16 cellular contexts compared by ENCODE assay signal in genomic region chr17:28124962-28125361, GRCh38.
A peak's percentile ranks its signal among the peaks of the same experiment; 100 is the strongest.
DNase-seq lines count a peak whose midpoint lies in the region; ATAC-seq, FAIRE-seq and TF ChIP-seq lines count a peak whose summit lies in the region.
"Had no signal": no experiment of that assay in that cellular context is flagged by ENCODE, and none has a peak within 500 bp of the region (broad histone marks: within the 10 kb centered on the region; RNA-seq: fewer than 3 reads in every experiment).

No MANE protein-coding gene starts in this region.

- H3K27ac Mint-ChIP-seq in activated T-cell treated with anti-CD3 and anti-CD28 coated beads, Interleukin-2, amount 50 U/mL, for 72 hours, result no peak overlapping the region
- H3K27ac Mint-ChIP-seq: B cell; CD4-positive, CD25-positive, alpha-beta regulatory T cell had no signal

- H3K36me3 Mint-ChIP-seq in activated T-cell treated with anti-CD3 and anti-CD28 coated beads, Interleukin-2, amount 50 U/mL, for 72 hours (ENCODE audit: insufficient read depth in 2 of 2), result no peaks in the 10 kb centered on the region

- no peaks in the 10 kb centered on the region for H3K27me3 Mint-ChIP-seq in activated T-cell treated with anti-CD3 and anti-CD28 coated beads, Interleukin-2, amount 50 U/mL, for 72 hours (ENCODE audit: low read depth)
- H3K27me3 Mint-ChIP-seq: B cell; CD4-positive, CD25-positive, alpha-beta regulatory T cell had no signal

- peak; percentile 41 for FAIRE-seq in islet of Langerhans (lab: Jason Lieb, UNC)
- FAIRE-seq in pancreas (lab: Jason Lieb, UNC), result no peak
- FAIRE-seq: GM12892 had no signal

- H3K4me3 Mint-ChIP-seq in activated T-cell treated with anti-CD3 and anti-CD28 coated beads, Interleukin-2, amount 50 U/mL, for 72 hours, result no peak overlapping the region
- H3K4me3 Mint-ChIP-seq: B cell; CD4-positive, CD25-positive, alpha-beta regulatory T cell; H9 had no signal

- no peaks in the 10 kb centered on the region for H3K4me1 Mint-ChIP-seq in activated T-cell treated with anti-CD3 and anti-CD28 coated beads, Interleukin-2, amount 50 U/mL, for 72 hours (ENCODE audit: low read depth)
- H3K4me1 Mint-ChIP-seq: B cell, H9 had no signal

- intact Hi-C loops in pancreas (cut with DNase I), result no loop called here

- TF ChIP-seq CTCF in pancreas (IDR thresholded peaks at IDR 0.05), result no peak

- WGBS in pancreas, 2 donors, result 53 to 57% methylated on average over 1 of the region's 1 CpG

- peak; percentile 67 to 80 (median 68) for ATAC-seq in pancreas
- ATAC-seq in activated T-cell treated with anti-CD3 and anti-CD28 coated beads, Interleukin-2, amount 50 U/mL, for 72 hours (replicated peaks in 1 of 2), result no peak

- H3K4me3 ChIP-seq in pancreas, result no peak overlapping the region

- no peaks in the 10 kb centered on the region for H3K36me3 ChIP-seq in pancreas

- peak overlapping the region in 2 of 4 donors; percentile 50 to 61 for H3K27ac ChIP-seq in pancreas
- H3K27ac ChIP-seq: HL-60 had no signal

- no peaks in the 10 kb centered on the region for H3K27me3 ChIP-seq in pancreas

- peak; percentile 14 for DNase-seq in COLO829 (ENCODE audit: low spot score)
- peak; percentile 46 for DNase-seq in HT-29 (ENCODE audit: low spot score)
- no peak for DNase-seq in pancreas
- DNase-seq in activated T-cell treated with anti-CD3 and anti-CD28 coated beads, Interleukin-2, amount 50 U/mL, for 72 hours, result no peak
- DNase-seq in midbrain (lab: John Stamatoyannopoulos, UW), result no peak
- no peak for DNase-seq in central memory CD4-positive, alpha-beta T cell
- DNase-seq: CD4-positive, CD25-positive, alpha-beta regulatory T cell; H9; NCI-H1417; NCI-H187 treated with DMSO at 0.1 percent for 48 hours; NCI-H69; SHP77 treated with DMSO at 0.1 percent for 48 hours had no signal

- H3K9me3 ChIP-seq in pancreas, result no peaks in the 10 kb centered on the region

- no peaks in the 10 kb centered on the region for H3K9me3 Mint-ChIP-seq in activated T-cell treated with anti-CD3 and anti-CD28 coated beads, Interleukin-2, amount 50 U/mL, for 72 hours
- H3K9me3 Mint-ChIP-seq: CD4-positive, CD25-positive, alpha-beta regulatory T cell; H9 had no signal

- peaks cover 6 to 24% (median 23%) of the 10 kb centered on the region in 3 donors for H3K4me1 ChIP-seq in pancreas

Comparison
In these comparisons a context has a peak if more than half of its experiments do, and no peak if none do; other contexts are left out.
1. DNase-seq: peak in COLO829 (single experiment) and HT-29 (single experiment); none in pancreas (0 of 6), activated T-cell treated with anti-CD3 and anti-CD28 coated beads, Interleukin-2, amount 50 U/mL, for 72 hours (0 of 2), midbrain (single experiment) and central memory CD4-positive, alpha-beta T cell (single experiment).
2. ATAC-seq: peak in pancreas (4 of 4); none in activated T-cell treated with anti-CD3 and anti-CD28 coated beads, Interleukin-2, amount 50 U/mL, for 72 hours (0 of 2).